ENCODE assay signal across 16 cellular contexts in the genomic region with DNA sequence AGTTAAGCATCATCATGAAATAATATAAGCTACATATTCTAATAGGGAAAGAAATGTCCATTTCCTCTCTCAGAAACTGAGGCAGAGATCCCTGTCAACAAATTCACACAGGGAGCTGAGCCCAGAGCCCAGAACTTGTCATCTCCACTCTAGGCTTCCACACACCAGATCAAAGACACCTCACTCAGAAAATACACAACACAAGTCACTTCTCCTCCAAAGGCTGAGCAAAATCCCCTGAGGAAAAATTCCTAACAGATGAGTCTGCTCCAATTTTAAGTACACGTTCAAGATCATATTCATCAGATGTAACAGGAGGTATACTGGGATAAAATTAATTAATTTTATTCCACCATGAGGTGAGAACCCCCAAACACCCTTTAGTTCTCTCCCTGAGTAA.
A peak's percentile ranks its signal among the peaks of the same experiment; 100 is the strongest.
DNase-seq lines count a peak whose midpoint lies in the region; ATAC-seq, FAIRE-seq and TF ChIP-seq lines count a peak whose summit lies in the region.
"Had no signal": no experiment of that assay in that cellular context is flagged by ENCODE, and none has a peak within 500 bp of the region (broad histone marks: within the 10 kb centered on the region; RNA-seq: fewer than 3 reads in every experiment).

No MANE protein-coding gene starts in this region.

- H3K27ac Mint-ChIP-seq in astrocyte (ENCODE audit: unreplicated experiment) = peak overlapping the region; percentile 99
- no peak overlapping the region for H3K27ac Mint-ChIP-seq in GM23338
- H3K27ac Mint-ChIP-seq: B cell had no signal

- DNase-seq in HPDE6-E6E7 (ENCODE audit: extremely low spot score) (peak; percentile 17), astrocyte (ENCODE audit: low read depth) (peak; percentile 86), glomerular visceral epithelial cell (ENCODE audit: extremely low spot score) (peak; percentile 64), NCI-H774 (lab: John Stamatoyannopoulos, UW) (no peak), RPMI8226 (no peak), GM23338 (ENCODE audit: low spot score) (no peak)
- DNase-seq: activated CD4-positive, alpha-beta T cell treated with anti-CD3 and anti-CD28 coated beads, Interleukin-2, amount 50 U/mL, for 4 hours; heart left ventricle; Kasumi-1; NCI-H2107; nucleus accumbens; upper lobe of right lung had no signal

- no peak for ATAC-seq in GM19023 (IDR thresholded peaks at IDR 0.05; ENCODE audit: unreplicated experiment)
- no peak for ATAC-seq in GM23338
- ATAC-seq: upper lobe of right lung had no signal

- peak; percentile 59 for FAIRE-seq in astrocyte (lab: Jason Lieb, UNC)

- H3K27me3 ChIP-seq in ACC112 (ENCODE audit: insufficient read depth, low read length) = no peaks in the 10 kb centered on the region
- H3K27me3 ChIP-seq in astrocyte (ENCODE audit: insufficient read depth, low read length) = no peaks in the 10 kb centered on the region
- no peaks in the 10 kb centered on the region for H3K27me3 ChIP-seq in GM23338 (ENCODE audit: insufficient read depth)
- H3K27me3 ChIP-seq: heart left ventricle, upper lobe of right lung had no signal

- H3K36me3 Mint-ChIP-seq in astrocyte (ENCODE audit: low read depth, unreplicated experiment) (no peaks in the 10 kb centered on the region), GM23338 (ENCODE audit: low read depth) (no peaks in the 10 kb centered on the region)

- no peaks in the 10 kb centered on the region for H3K9me3 ChIP-seq in astrocyte (ENCODE audit: insufficient read depth, low read depth, low read length)
- H3K9me3 ChIP-seq: heart left ventricle, upper lobe of right lung had no signal

- H3K27me3 Mint-ChIP-seq in astrocyte (ENCODE audit: low read depth, unreplicated experiment) = no peaks in the 10 kb centered on the region
- H3K27me3 Mint-ChIP-seq in GM23338 (ENCODE audit: insufficient read depth, low read depth, poor library complexity) = peaks cover 6% of the 10 kb centered on the region
- H3K27me3 Mint-ChIP-seq: B cell had no signal

- H2AFZ ChIP-seq in ACC112 (ENCODE audit: low read length, unreplicated experiment) (no peak overlapping the region), astrocyte (ENCODE audit: low read depth, low read length) (no peak overlapping the region), GM23338 (no peak overlapping the region)

- TF ChIP-seq CTCF in astrocyte (IDR thresholded peaks at IDR 0.05; ENCODE audit: insufficient read depth, low read depth, low read length) (no peak), GM23338 (conservative IDR thresholded peaks at IDR 0.05; ENCODE audit: low read depth in 2 of 2) (no peak)

- H3K4me2 ChIP-seq in astrocyte (ENCODE audit: low read length) (peak overlapping the region; percentile 78), GM23338 (no peak overlapping the region)

- H3K79me2 ChIP-seq in ACC112 (ENCODE audit: control insufficient read depth, insufficient read depth, low read length, unreplicated experiment) (no peaks in the 10 kb centered on the region), astrocyte (ENCODE audit: insufficient read depth, low read length) (no peaks in the 10 kb centered on the region), GM23338 (replicated peaks; ENCODE audit: insufficient read depth) (no peaks in the 10 kb centered on the region)

- no peaks in the 10 kb centered on the region for H3F3A ChIP-seq in GM23338 (replicated peaks; ENCODE audit: low read depth)

- H3K27ac ChIP-seq in ACC112 (ENCODE audit: low read depth, low read length) = peak overlapping the region; percentile 90
- H3K27ac ChIP-seq in astrocyte (ENCODE audit: low read depth, low read length) = peak overlapping the region; percentile 99
- H3K27ac ChIP-seq in GM23338 (ENCODE audit: low read depth) = no peak overlapping the region
- H3K27ac ChIP-seq: upper lobe of right lung had no signal

- H3K9me3 Mint-ChIP-seq in astrocyte (ENCODE audit: unreplicated experiment) = peaks cover 2% of the 10 kb centered on the region
- H3K9me3 Mint-ChIP-seq in GM23338 = no peaks in the 10 kb centered on the region
- H3K9me3 Mint-ChIP-seq: activated naive CD4-positive, alpha-beta T cell treated with anti-CD3 and anti-CD28 coated beads, Interleukin-2, amount 50 U/mL, for 24 hours had no signal

- H3K36me3 ChIP-seq in ACC112 (ENCODE audit: insufficient read depth, low read length) (no peaks in the 10 kb centered on the region), astrocyte (ENCODE audit: insufficient read depth, low read length) (no peaks in the 10 kb centered on the region), GM23338 (ENCODE audit: insufficient read depth) (no peaks in the 10 kb centered on the region)
- H3K36me3 ChIP-seq: upper lobe of right lung had no signal

- H3K4me3 Mint-ChIP-seq in astrocyte (ENCODE audit: unreplicated experiment) (peak overlapping the region; percentile 47), GM23338 (no peak overlapping the region)
- H3K4me3 Mint-ChIP-seq: activated naive CD4-positive, alpha-beta T cell treated with anti-CD3 and anti-CD28 coated beads, Interleukin-2, amount 50 U/mL, for 24 hours; B cell had no signal

- H4K20me1 ChIP-seq in astrocyte (ENCODE audit: insufficient read depth, low read length) (no peaks in the 10 kb centered on the region), GM23338 (replicated peaks; ENCODE audit: insufficient read depth) (no peaks in the 10 kb centered on the region)

- 0 out of 2 replicates have a peak, but pooled peaks cover 4% of the 10 kb centered on the region for H3K9me2 ChIP-seq in GM23338 (ENCODE audit: insufficient read depth)

- H3K9ac ChIP-seq in astrocyte (ENCODE audit: low read length) = peak overlapping the region; percentile 78

- H3K4me1 ChIP-seq in ACC112 (ENCODE audit: control insufficient read depth, insufficient read depth, low read length, unreplicated experiment) = peaks cover 42% of the 10 kb centered on the region
- H3K4me1 ChIP-seq in astrocyte (ENCODE audit: insufficient read depth, low read length) = peaks cover 38% of the 10 kb centered on the region
- H3K4me1 ChIP-seq in GM23338 (ENCODE audit: insufficient read depth) = 0 out of 2 replicates have a peak, but pooled peaks cover 4% of the 10 kb centered on the region
- H3K4me1 ChIP-seq: upper lobe of right lung had no signal

- H3K4me3 ChIP-seq in ACC112 (ENCODE audit: low read depth, low read length) = peak overlapping the region; percentile 50; the same call in 1 of the 2 replicates
- H3K4me3 ChIP-seq in astrocyte (ENCODE audit: insufficient read depth, low read depth, low read length) = peak overlapping the region; percentile 52
- H3K4me3 ChIP-seq in GM23338 = no peak overlapping the region
- H3K4me3 ChIP-seq: heart left ventricle, upper lobe of right lung had no signal

- peaks cover 48% of the 10 kb centered on the region for H3K4me1 Mint-ChIP-seq in astrocyte (ENCODE audit: low read depth, unreplicated experiment)
- peaks cover 7% of the 10 kb centered on the region for H3K4me1 Mint-ChIP-seq in GM23338

TF ChIP-seq in GM23338, 12 proteins besides CTCF, POLR2A, EP300 and RAD21 (continues in another document):
- TF ChIP-seq, protein P1, sequence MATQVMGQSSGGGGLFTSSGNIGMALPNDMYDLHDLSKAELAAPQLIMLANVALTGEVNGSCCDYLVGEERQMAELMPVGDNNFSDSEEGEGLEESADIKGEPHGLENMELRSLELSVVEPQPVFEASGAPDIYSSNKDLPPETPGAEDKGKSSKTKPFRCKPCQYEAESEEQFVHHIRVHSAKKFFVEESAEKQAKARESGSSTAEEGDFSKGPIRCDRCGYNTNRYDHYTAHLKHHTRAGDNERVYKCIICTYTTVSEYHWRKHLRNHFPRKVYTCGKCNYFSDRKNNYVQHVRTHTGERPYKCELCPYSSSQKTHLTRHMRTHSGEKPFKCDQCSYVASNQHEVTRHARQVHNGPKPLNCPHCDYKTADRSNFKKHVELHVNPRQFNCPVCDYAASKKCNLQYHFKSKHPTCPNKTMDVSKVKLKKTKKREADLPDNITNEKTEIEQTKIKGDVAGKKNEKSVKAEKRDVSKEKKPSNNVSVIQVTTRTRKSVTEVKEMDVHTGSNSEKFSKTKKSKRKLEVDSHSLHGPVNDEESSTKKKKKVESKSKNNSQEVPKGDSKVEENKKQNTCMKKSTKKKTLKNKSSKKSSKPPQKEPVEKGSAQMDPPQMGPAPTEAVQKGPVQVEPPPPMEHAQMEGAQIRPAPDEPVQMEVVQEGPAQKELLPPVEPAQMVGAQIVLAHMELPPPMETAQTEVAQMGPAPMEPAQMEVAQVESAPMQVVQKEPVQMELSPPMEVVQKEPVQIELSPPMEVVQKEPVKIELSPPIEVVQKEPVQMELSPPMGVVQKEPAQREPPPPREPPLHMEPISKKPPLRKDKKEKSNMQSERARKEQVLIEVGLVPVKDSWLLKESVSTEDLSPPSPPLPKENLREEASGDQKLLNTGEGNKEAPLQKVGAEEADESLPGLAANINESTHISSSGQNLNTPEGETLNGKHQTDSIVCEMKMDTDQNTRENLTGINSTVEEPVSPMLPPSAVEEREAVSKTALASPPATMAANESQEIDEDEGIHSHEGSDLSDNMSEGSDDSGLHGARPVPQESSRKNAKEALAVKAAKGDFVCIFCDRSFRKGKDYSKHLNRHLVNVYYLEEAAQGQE (IDR thresholded peaks at IDR 0.05; ENCODE audit: unreplicated experiment) = no peak
- TF ChIP-seq, protein P2, sequence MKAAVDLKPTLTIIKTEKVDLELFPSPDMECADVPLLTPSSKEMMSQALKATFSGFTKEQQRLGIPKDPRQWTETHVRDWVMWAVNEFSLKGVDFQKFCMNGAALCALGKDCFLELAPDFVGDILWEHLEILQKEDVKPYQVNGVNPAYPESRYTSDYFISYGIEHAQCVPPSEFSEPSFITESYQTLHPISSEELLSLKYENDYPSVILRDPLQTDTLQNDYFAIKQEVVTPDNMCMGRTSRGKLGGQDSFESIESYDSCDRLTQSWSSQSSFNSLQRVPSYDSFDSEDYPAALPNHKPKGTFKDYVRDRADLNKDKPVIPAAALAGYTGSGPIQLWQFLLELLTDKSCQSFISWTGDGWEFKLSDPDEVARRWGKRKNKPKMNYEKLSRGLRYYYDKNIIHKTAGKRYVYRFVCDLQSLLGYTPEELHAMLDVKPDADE (IDR thresholded peaks at IDR 0.05) = no peak
- TF ChIP-seq EZH2 (IDR thresholded peaks at IDR 0.05; ENCODE audit: low read depth, unreplicated experiment) = no peak
- TF ChIP-seq ZNF114 (CRISPR knock-in tag; IDR thresholded peaks at IDR 0.05) = no peak
- TF ChIP-seq NANOG (IDR thresholded peaks at IDR 0.05; ENCODE audit: borderline replicate concordance) = no peak

Comparison
In these comparisons a context has a peak if more than half of its experiments do, and no peak if none do; other contexts are left out.
1. DNase-seq: peak in HPDE6-E6E7 (single experiment), astrocyte (single experiment) and glomerular visceral epithelial cell (single experiment); none in NCI-H774 (single experiment), RPMI8226 (single experiment) and GM23338 (single experiment).